In genomic region chr12:114069507-114069906, GRCh38 we compare ENCODE assay signal across 19 cellular contexts.
DNase-seq lines count a peak whose midpoint lies in the region; ATAC-seq and TF ChIP-seq lines count a peak whose summit lies in the region.
"Had no signal": no experiment of that assay in that cellular context is flagged by ENCODE, and none has a peak within 500 bp of the region (broad histone marks: within the 10 kb centered on the region; RNA-seq: fewer than 3 reads in every experiment).

No MANE protein-coding gene starts in this region.

- DNase-seq in ELF-1 (ENCODE audit: low read depth, low spot score) (peak; percentile 37), LNCaP clone FGC (ENCODE audit: low read depth) (peak; percentile 70), islet precursor cell (peak; percentile 70), nephron progenitor cell (no peak), EL (no peak)
- DNase-seq: 8988T; ACHN; AML-193; BE2C; CD4-positive, alpha-beta T cell; CD8-positive, alpha-beta memory T cell; DMS 273 treated with DMSO at 0.1 percent for 48 hours; DMS79; H7; HCEC 1CT had no signal

- H3K27me3 Mint-ChIP-seq in nephron progenitor cell (ENCODE audit: low read depth, poor library complexity) = peaks cover 69% of the 10 kb centered on the region

- no peaks in the 10 kb centered on the region for H3K36me3 Mint-ChIP-seq in nephron progenitor cell (ENCODE audit: low read depth)
- H3K36me3 Mint-ChIP-seq: CD14-positive monocyte; CD8-positive, alpha-beta memory T cell had no signal

- H3K27ac Mint-ChIP-seq in nephron progenitor cell = no peak overlapping the region
- H3K27ac Mint-ChIP-seq: CD14-positive monocyte; CD4-positive, alpha-beta T cell; CD8-positive, alpha-beta memory T cell had no signal

- ATAC-seq in HG03457 (IDR thresholded peaks at IDR 0.05; ENCODE audit: unreplicated experiment) = no peak
- ATAC-seq: A549 had no signal

- TF ChIP-seq CTCF in LNCaP clone FGC (IDR thresholded peaks at IDR 0.05; ENCODE audit: control insufficient read depth, extremely low read depth, insufficient read depth) = no peak
- no peak for TF ChIP-seq CTCF in nephron progenitor cell (IDR thresholded peaks at IDR 0.05)

- no peak overlapping the region for H3K4me3 Mint-ChIP-seq in nephron progenitor cell
- H3K4me3 Mint-ChIP-seq: CD14-positive monocyte; CD4-positive, alpha-beta T cell; CD8-positive, alpha-beta memory T cell had no signal

- no peak overlapping the region for H3K4me3 ChIP-seq in LNCaP clone FGC (ENCODE audit: low read depth, low read length)
- H3K4me3 ChIP-seq: A549; BLaER1 treated with 17β-estradiol and CSF1 and Interleukin-3, amounts not matched to agents 10 nM and 100 nM had no signal

- no peaks in the 10 kb centered on the region for H3K4me1 Mint-ChIP-seq in nephron progenitor cell
- H3K4me1 Mint-ChIP-seq: CD14-positive monocyte; CD8-positive, alpha-beta memory T cell had no signal

- H3K9me3 Mint-ChIP-seq in nephron progenitor cell = peaks cover 14% of the 10 kb centered on the region

Comparison
In these comparisons a context has a peak if more than half of its experiments do, and no peak if none do; other contexts are left out.
1. DNase-seq: peak in ELF-1 (single experiment), LNCaP clone FGC (single experiment) and islet precursor cell (single experiment); none in nephron progenitor cell (single experiment) and EL (single experiment).